Comparison of ENCODE assay signal across 1 cellular context in the genomic region with DNA sequence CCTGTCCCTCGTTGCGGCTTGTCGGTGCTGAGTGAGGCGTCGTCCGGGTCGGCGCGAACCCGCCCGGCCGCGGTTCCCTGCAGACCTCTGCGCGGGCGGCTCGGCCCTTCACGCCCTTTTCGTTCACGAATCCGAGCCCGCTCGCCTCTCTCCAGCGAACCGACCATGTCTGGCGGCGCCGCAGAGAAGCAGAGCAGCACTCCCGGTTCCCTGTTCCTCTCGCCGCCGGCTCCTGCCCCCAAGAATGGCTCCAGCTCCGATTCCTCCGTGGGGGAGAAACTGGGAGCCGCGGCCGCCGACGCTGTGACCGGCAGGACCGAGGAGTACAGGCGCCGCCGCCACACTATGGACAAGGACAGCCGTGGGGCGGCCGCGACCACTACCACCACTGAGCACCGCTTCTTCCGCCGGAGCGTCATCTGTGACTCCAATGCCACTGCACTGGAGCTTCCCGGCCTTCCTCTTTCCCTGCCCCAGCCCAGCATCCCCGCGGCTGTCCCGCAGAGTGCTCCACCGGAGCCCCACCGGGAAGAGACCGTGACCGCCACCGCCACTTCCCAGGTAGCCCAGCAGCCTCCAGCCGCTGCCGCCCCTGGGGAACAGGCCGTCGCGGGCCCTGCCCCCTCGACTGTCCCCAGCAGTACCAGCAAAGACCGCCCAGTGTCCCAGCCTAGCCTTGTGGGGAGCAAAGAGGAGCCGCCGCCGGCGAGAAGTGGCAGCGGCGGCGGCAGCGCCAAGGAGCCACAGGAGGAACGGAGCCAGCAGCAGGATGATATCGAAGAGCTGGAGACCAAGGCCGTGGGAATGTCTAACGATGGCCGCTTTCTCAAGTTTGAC.
TF ChIP-seq lines count a peak whose summit lies in the region.

No MANE protein-coding gene starts in this region.

TF ChIP-seq in HepG2, 621 proteins besides CTCF, POLR2A, EP300 and RAD21 (continued from another document and continues in another):
- TF ChIP-seq CBX5 (CRISPR knock-in tag; IDR thresholded peaks at IDR 0.05; ENCODE audit: borderline replicate concordance): no peak
- no peak for TF ChIP-seq ZEB1 (IDR thresholded peaks at IDR 0.05; ENCODE audit: insufficient replicate concordance, low read depth)
- TF ChIP-seq ZNF501 (CRISPR knock-in tag; IDR thresholded peaks at IDR 0.05): peak; percentile 15; the same call in 1 of the 2 replicates
- no peak for TF ChIP-seq TP53 (CRISPR knock-in tag; conservative IDR thresholded peaks at IDR 0.05)
- peak; percentile 50; the same call in 1 of the 2 replicates for TF ChIP-seq TMF1 (CRISPR knock-in tag; IDR thresholded peaks at IDR 0.05; ENCODE audit: low read depth)
- no peak for TF ChIP-seq PRMT3 (CRISPR knock-in tag; IDR thresholded peaks at IDR 0.05; ENCODE audit: borderline replicate concordance, low read depth)
- TF ChIP-seq SPEN (CRISPR knock-in tag; IDR thresholded peaks at IDR 0.05; ENCODE audit: low read depth): 0 out of 2 replicates have a peak, but pooled peaks have one; percentile 38
- TF ChIP-seq ATF7-NPFF (CRISPR knock-in tag; IDR thresholded peaks at IDR 0.05; ENCODE audit: low read depth): peak; percentile 50; the same call in 1 of the 2 replicates
- TF ChIP-seq, protein P1, sequence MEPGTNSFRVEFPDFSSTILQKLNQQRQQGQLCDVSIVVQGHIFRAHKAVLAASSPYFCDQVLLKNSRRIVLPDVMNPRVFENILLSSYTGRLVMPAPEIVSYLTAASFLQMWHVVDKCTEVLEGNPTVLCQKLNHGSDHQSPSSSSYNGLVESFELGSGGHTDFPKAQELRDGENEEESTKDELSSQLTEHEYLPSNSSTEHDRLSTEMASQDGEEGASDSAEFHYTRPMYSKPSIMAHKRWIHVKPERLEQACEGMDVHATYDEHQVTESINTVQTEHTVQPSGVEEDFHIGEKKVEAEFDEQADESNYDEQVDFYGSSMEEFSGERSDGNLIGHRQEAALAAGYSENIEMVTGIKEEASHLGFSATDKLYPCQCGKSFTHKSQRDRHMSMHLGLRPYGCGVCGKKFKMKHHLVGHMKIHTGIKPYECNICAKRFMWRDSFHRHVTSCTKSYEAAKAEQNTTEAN (CRISPR knock-in tag; conservative IDR thresholded peaks at IDR 0.05): no peak
- TF ChIP-seq, protein P2, sequence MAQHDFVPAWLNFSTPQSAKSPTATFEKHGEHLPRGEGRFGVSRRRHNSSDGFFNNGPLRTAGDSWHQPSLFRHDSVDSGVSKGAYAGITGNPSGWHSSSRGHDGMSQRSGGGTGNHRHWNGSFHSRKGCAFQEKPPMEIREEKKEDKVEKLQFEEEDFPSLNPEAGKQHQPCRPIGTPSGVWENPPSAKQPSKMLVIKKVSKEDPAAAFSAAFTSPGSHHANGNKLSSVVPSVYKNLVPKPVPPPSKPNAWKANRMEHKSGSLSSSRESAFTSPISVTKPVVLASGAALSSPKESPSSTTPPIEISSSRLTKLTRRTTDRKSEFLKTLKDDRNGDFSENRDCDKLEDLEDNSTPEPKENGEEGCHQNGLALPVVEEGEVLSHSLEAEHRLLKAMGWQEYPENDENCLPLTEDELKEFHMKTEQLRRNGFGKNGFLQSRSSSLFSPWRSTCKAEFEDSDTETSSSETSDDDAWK (CRISPR knock-in tag; IDR thresholded peaks at IDR 0.05): no peak
- TF ChIP-seq JUND (CRISPR knock-in tag; IDR thresholded peaks at IDR 0.05): no peak
- peak; percentile 2 for TF ChIP-seq SAP130 (CRISPR knock-in tag; IDR thresholded peaks at IDR 0.05; ENCODE audit: low read depth)
- TF ChIP-seq ZNF225 (CRISPR knock-in tag; IDR thresholded peaks at IDR 0.05): 0 out of 2 replicates have a peak, but pooled peaks have one; percentile 35
- TF ChIP-seq, protein P3, sequence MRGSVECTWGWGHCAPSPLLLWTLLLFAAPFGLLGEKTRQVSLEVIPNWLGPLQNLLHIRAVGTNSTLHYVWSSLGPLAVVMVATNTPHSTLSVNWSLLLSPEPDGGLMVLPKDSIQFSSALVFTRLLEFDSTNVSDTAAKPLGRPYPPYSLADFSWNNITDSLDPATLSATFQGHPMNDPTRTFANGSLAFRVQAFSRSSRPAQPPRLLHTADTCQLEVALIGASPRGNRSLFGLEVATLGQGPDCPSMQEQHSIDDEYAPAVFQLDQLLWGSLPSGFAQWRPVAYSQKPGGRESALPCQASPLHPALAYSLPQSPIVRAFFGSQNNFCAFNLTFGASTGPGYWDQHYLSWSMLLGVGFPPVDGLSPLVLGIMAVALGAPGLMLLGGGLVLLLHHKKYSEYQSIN (CRISPR knock-in tag; IDR thresholded peaks at IDR 0.05; ENCODE audit: borderline replicate concordance): 0 out of 2 replicates have a peak, but pooled peaks have one; percentile 56
- no peak for TF ChIP-seq ZNF44 (CRISPR knock-in tag; IDR thresholded peaks at IDR 0.05)
- TF ChIP-seq, protein P4, sequence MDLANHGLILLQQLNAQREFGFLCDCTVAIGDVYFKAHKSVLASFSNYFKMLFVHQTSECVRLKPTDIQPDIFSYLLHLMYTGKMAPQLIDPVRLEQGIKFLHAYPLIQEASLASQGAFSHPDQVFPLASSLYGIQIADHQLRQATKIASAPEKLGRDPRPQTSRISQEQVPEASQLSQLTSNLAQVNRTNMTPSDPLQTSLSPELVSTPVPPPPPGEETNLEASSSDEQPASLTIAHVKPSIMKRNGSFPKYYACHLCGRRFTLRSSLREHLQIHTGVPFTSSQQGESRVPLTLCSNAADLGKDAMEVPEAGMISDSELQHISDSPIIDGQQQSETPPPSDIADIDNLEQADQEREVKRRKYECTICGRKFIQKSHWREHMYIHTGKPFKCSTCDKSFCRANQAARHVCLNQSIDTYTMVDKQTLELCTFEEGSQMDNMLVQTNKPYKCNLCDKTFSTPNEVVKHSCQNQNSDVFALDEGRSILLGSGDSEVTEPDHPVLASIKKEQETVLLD (CRISPR knock-in tag; IDR thresholded peaks at IDR 0.05; ENCODE audit: low read depth): no peak; the same call in 1 of the 2 replicates
- TF ChIP-seq KLF16 (CRISPR knock-in tag; IDR thresholded peaks at IDR 0.05): 0 out of 4 replicates have a peak, but pooled peaks of 1 of the 2 experiments have one; percentile 15
- no peak for TF ChIP-seq DR1 (CRISPR knock-in tag; IDR thresholded peaks at IDR 0.05)
- 0 out of 2 replicates have a peak, but pooled peaks have one; percentile 13 for TF ChIP-seq SALL1 (CRISPR knock-in tag; IDR thresholded peaks at IDR 0.05)
- peak; percentile 31; the same call in 1 of the 2 replicates for TF ChIP-seq KDM5B (CRISPR knock-in tag; IDR thresholded peaks at IDR 0.05; ENCODE audit: borderline replicate concordance)
- TF ChIP-seq, protein P5, sequence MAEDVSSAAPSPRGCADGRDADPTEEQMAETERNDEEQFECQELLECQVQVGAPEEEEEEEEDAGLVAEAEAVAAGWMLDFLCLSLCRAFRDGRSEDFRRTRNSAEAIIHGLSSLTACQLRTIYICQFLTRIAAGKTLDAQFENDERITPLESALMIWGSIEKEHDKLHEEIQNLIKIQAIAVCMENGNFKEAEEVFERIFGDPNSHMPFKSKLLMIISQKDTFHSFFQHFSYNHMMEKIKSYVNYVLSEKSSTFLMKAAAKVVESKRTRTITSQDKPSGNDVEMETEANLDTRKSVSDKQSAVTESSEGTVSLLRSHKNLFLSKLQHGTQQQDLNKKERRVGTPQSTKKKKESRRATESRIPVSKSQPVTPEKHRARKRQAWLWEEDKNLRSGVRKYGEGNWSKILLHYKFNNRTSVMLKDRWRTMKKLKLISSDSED (CRISPR knock-in tag; IDR thresholded peaks at IDR 0.05): 0 out of 2 replicates have a peak, but pooled peaks have one; percentile 10
- TF ChIP-seq, protein P6, sequence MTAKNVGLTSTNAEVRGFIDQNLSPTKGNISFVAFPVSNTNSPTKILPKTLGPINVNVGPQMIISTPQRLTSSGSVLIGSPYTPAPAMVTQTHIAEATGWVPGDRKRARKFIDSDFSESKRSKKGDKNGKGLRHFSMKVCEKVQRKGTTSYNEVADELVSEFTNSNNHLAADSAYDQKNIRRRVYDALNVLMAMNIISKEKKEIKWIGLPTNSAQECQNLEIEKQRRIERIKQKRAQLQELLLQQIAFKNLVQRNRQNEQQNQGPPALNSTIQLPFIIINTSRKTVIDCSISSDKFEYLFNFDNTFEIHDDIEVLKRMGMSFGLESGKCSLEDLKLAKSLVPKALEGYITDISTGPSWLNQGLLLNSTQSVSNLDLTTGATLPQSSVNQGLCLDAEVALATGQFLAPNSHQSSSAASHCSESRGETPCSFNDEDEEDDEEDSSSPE (CRISPR knock-in tag; IDR thresholded peaks at IDR 0.05): no peak
- no peak for TF ChIP-seq ZNF260 (CRISPR knock-in tag; IDR thresholded peaks at IDR 0.05; ENCODE audit: borderline replicate concordance, low read depth)
- peak; percentile 77; the same call in 1 of the 2 replicates for TF ChIP-seq KMT2A (CRISPR knock-in tag; IDR thresholded peaks at IDR 0.05)
- TF ChIP-seq ZNF839 (CRISPR knock-in tag; IDR thresholded peaks at IDR 0.05; ENCODE audit: borderline replicate concordance): no peak
- TF ChIP-seq ZBTB8A (CRISPR knock-in tag; IDR thresholded peaks at IDR 0.05; ENCODE audit: borderline replicate concordance, low read depth): 0 out of 2 replicates have a peak, but pooled peaks have one; percentile 38
- TF ChIP-seq, protein P7, sequence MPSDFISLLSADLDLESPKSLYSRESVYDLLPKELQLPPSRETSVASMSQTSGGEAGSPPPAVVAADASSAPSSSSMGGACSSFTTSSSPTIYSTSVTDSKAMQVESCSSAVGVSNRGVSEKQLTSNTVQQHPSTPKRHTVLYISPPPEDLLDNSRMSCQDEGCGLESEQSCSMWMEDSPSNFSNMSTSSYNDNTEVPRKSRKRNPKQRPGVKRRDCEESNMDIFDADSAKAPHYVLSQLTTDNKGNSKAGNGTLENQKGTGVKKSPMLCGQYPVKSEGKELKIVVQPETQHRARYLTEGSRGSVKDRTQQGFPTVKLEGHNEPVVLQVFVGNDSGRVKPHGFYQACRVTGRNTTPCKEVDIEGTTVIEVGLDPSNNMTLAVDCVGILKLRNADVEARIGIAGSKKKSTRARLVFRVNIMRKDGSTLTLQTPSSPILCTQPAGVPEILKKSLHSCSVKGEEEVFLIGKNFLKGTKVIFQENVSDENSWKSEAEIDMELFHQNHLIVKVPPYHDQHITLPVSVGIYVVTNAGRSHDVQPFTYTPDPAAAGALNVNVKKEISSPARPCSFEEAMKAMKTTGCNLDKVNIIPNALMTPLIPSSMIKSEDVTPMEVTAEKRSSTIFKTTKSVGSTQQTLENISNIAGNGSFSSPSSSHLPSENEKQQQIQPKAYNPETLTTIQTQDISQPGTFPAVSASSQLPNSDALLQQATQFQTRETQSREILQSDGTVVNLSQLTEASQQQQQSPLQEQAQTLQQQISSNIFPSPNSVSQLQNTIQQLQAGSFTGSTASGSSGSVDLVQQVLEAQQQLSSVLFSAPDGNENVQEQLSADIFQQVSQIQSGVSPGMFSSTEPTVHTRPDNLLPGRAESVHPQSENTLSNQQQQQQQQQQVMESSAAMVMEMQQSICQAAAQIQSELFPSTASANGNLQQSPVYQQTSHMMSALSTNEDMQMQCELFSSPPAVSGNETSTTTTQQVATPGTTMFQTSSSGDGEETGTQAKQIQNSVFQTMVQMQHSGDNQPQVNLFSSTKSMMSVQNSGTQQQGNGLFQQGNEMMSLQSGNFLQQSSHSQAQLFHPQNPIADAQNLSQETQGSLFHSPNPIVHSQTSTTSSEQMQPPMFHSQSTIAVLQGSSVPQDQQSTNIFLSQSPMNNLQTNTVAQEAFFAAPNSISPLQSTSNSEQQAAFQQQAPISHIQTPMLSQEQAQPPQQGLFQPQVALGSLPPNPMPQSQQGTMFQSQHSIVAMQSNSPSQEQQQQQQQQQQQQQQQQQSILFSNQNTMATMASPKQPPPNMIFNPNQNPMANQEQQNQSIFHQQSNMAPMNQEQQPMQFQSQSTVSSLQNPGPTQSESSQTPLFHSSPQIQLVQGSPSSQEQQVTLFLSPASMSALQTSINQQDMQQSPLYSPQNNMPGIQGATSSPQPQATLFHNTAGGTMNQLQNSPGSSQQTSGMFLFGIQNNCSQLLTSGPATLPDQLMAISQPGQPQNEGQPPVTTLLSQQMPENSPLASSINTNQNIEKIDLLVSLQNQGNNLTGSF (CRISPR knock-in tag; IDR thresholded peaks at IDR 0.05): no peak
- no peak for TF ChIP-seq NFYB (CRISPR knock-in tag; IDR thresholded peaks at IDR 0.05)
- TF ChIP-seq, protein P8, sequence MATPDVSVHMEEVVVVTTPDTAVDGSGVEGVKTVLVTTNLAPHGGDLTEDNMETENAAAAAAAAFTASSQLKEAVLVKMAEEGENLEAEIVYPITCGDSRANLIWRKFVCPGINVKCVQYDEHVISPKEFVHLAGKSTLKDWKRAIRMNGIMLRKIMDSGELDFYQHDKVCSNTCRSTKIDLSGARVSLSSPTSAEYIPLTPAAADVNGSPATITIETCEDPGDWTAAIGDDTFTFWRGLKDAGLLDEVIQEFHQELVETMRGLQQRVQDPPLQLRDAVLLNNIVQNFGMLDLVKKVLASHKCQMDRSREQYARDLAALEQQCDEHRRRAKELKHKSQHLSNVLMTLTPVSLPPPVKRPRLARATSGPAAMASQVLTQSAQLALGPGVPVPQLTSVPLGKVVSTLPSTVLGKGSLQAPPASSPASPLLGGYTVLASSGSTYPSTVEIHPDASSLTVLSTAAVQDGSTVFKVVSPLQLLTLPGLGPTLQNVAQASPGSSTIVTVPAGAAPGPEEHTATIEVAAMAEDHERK (CRISPR knock-in tag; IDR thresholded peaks at IDR 0.05; ENCODE audit: low read depth): no peak
- TF ChIP-seq KLF15 (CRISPR knock-in tag; IDR thresholded peaks at IDR 0.05; ENCODE audit: borderline replicate concordance): 0 out of 2 replicates have a peak, but pooled peaks have one; percentile 65
- 0 out of 2 replicates have a peak, but pooled peaks have one; percentile 12 for TF ChIP-seq CCDC6 (CRISPR knock-in tag; IDR thresholded peaks at IDR 0.05)
- no peak for TF ChIP-seq ZFP90 (CRISPR knock-in tag; IDR thresholded peaks at IDR 0.05; ENCODE audit: borderline replicate concordance)
- no peak for TF ChIP-seq SMAD9 (CRISPR knock-in tag; IDR thresholded peaks at IDR 0.05)
- peak; percentile 3; the same call in 1 of the 2 replicates for TF ChIP-seq ZNF891 (CRISPR knock-in tag; IDR thresholded peaks at IDR 0.05)
- TF ChIP-seq ZNF850 (CRISPR knock-in tag; conservative IDR thresholded peaks at IDR 0.05): 0 out of 2 replicates have a peak, but pooled peaks have one; percentile 35
- no peak for TF ChIP-seq U2AF1 (optimal IDR thresholded peaks at IDR 0.05; ENCODE audit: low read depth, low read length)
- no peak; the same call in 1 of the 2 replicates for TF ChIP-seq ZNF230 (CRISPR knock-in tag; IDR thresholded peaks at IDR 0.05)
- TF ChIP-seq, protein P9, sequence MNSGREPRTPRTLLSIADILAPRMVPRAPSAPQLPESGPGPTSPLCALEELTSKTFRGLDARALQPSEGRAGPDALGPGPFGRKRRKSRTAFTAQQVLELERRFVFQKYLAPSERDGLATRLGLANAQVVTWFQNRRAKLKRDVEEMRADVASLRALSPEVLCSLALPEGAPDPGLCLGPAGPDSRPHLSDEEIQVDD (CRISPR knock-in tag; IDR thresholded peaks at IDR 0.05; ENCODE audit: borderline replicate concordance): no peak
- TF ChIP-seq ZNF607 (CRISPR knock-in tag; IDR thresholded peaks at IDR 0.05; ENCODE audit: borderline replicate concordance): 0 out of 2 replicates have a peak, but pooled peaks have one; percentile 37
- TF ChIP-seq, protein P10, sequence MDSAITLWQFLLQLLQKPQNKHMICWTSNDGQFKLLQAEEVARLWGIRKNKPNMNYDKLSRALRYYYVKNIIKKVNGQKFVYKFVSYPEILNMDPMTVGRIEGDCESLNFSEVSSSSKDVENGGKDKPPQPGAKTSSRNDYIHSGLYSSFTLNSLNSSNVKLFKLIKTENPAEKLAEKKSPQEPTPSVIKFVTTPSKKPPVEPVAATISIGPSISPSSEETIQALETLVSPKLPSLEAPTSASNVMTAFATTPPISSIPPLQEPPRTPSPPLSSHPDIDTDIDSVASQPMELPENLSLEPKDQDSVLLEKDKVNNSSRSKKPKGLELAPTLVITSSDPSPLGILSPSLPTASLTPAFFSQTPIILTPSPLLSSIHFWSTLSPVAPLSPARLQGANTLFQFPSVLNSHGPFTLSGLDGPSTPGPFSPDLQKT (CRISPR knock-in tag; IDR thresholded peaks at IDR 0.05; ENCODE audit: borderline replicate concordance): no peak
